ENCODE assay signal across 16 cellular contexts in genomic region chr2:105315314-105315713, GRCh38. TPM values are rescaled to one million over a fixed set of nuclear protein-coding genes. Genes with fewer than 3 reads are reported as not detected.
DNase-seq lines count a peak whose midpoint lies in the region; ATAC-seq, FAIRE-seq and TF ChIP-seq lines count a peak whose summit lies in the region.
"Had no signal": no experiment of that assay in that cellular context is flagged by ENCODE, and none has a peak within 500 bp of the region (broad histone marks: within the 10 kb centered on the region; RNA-seq: fewer than 3 reads in every experiment).

No MANE protein-coding gene starts in this region.

- TF ChIP-seq CTCF in GM13977 (IDR thresholded peaks at IDR 0.05; ENCODE audit: extremely low read depth, insufficient read depth, missing control alignments) = no peak

- TF ChIP-seq POLR2A in GM12891 (IDR thresholded peaks at IDR 0.05; ENCODE audit: low read depth, low read length) = no peak

- DNase-seq in GM13977 (ENCODE audit: low spot score) = peak; percentile 38
- no peak for DNase-seq in mucosa of gallbladder (ENCODE audit: low spot score)
- no peak for DNase-seq in inferior parietal cortex (ENCODE audit: extremely low spot score)
- DNase-seq in GM12891 (ENCODE audit: insufficient read length, low spot score) = no peak
- no peak for DNase-seq in Ammon's horn (ENCODE audit: low spot score)
- DNase-seq: anterior cingulate cortex; DMS153; HFFc6; NCI-H146; NCI-H82; SHP77; stimulated activated naive CD4-positive, alpha-beta T cell had no signal

- FAIRE-seq in GM12891 (lab: Jason Lieb, UNC) = no peak
- FAIRE-seq: K562 had no signal

- ATAC-seq in GM19043 (IDR thresholded peaks at IDR 0.05; ENCODE audit: low read depth, unreplicated experiment) = peak; percentile 44
- peak; percentile 78 for ATAC-seq in HG02642 (IDR thresholded peaks at IDR 0.05; ENCODE audit: poor library complexity, unreplicated experiment)
- peak; percentile 66 for ATAC-seq in HG03442 (IDR thresholded peaks at IDR 0.05; ENCODE audit: unreplicated experiment)
- ATAC-seq: K562 had no signal

- in situ Hi-C loops in GM13977 (cut with MboI; ENCODE audit: low pct_unique_long_range_greater_than_20kb, low sequenced_read_pairs, unreplicated experiment) = no loop called here

TF ChIP-seq in GM12891, 5 proteins besides CTCF, POLR2A, EP300 and RAD21:
- TF ChIP-seq SPI1 (IDR thresholded peaks at IDR 0.05; ENCODE audit: low read depth, low read length) (no peak), POU2F2 (IDR thresholded peaks at IDR 0.05; ENCODE audit: low read depth, low read length) (no peak), POLR2AphosphoS5 (IDR thresholded peaks at IDR 0.05; ENCODE audit: low read depth, low read length) (no peak), TAF1 (IDR thresholded peaks at IDR 0.05; ENCODE audit: low read depth, low read length) (no peak), PAX5 (IDR thresholded peaks at IDR 0.05; ENCODE audit: insufficient read depth, low read length, severe bottlenecking) (no peak)

RNA-seq across cellular contexts. Expression of gene TGFBRAP1, which starts 14.2 kb away (rescaled TPM):
- total RNA-seq in mucosa of gallbladder = 19.1 TPM
- 15.1 TPM for polyA plus RNA-seq in GM12891 (2012; ENCODE audit: low read depth, missing spikeins)

RNA-seq across cellular contexts. Expression of gene C2orf49, which starts 22.0 kb away (rescaled TPM):
- total RNA-seq in mucosa of gallbladder = 17.4 TPM
- 12.3 TPM for polyA plus RNA-seq in GM12891 (2012; ENCODE audit: low read depth, missing spikeins)
